17 cellular contexts compared by ENCODE assay signal in genomic region chr2:128606837-128607236, GRCh38.
DNase-seq lines count a peak whose midpoint lies in the region; ATAC-seq and TF ChIP-seq lines count a peak whose summit lies in the region.
"Had no signal": no experiment of that assay in that cellular context is flagged by ENCODE, and none has a peak within 500 bp of the region (broad histone marks: within the 10 kb centered on the region; RNA-seq: fewer than 3 reads in every experiment).

No MANE protein-coding gene starts in this region.

- no peaks in the 10 kb centered on the region for H3K4me1 ChIP-seq in RWPE2 (ENCODE audit: insufficient read depth, poor library complexity, severe bottlenecking)
- H3K4me1 ChIP-seq in spleen = peaks cover 0 to 18% (median 8%) of the 10 kb centered on the region in 6 donors
- H3K4me1 ChIP-seq in vagina = no peaks in the 10 kb centered on the region
- H3K4me1 ChIP-seq: HAP-1 had no signal

- no peak overlapping the region for H3K27ac ChIP-seq in RWPE2 (ENCODE audit: poor library complexity, severe bottlenecking)
- H3K27ac ChIP-seq in spleen = no peak overlapping the region
- H3K27ac ChIP-seq in vagina = no peak overlapping the region
- H3K27ac ChIP-seq: KMS-11 had no signal

- peak; percentile 43 for DNase-seq in Right ventricle myocardium inferior (ENCODE audit: missing footprints)
- no peak for DNase-seq in left ventricle myocardium superior
- peak; percentile 29 for DNase-seq in RWPE2 (ENCODE audit: low spot score)
- DNase-seq in mesenteric fat pad (ENCODE audit: low spot score) = peak; percentile 76
- DNase-seq in spleen = peak; percentile 69
- no peak for DNase-seq in vagina (ENCODE audit: extremely low spot score in 2 of 2)
- no peak for DNase-seq in CD1c-positive myeloid dendritic cell (ENCODE audit: extremely low spot score)
- DNase-seq: Calu3, DMS53, NCI-H1048, NCI-H2081 treated with DMSO at 0.1 percent for 48 hours, NCI-H510A, NCI-H82, PC-3 had no signal

- WGBS in spleen, 5 donors = 88 to 98% (median 95%) methylated on average over 6 of the region's 6 CpGs

- TF ChIP-seq CTCF in RWPE2 (IDR thresholded peaks at IDR 0.05; ENCODE audit: poor library complexity, severe bottlenecking) (no peak), spleen (IDR thresholded peaks at IDR 0.05 in 8 of 11, conservative IDR thresholded peaks at IDR 0.05 in 3 of 11) (no peak), vagina (IDR thresholded peaks at IDR 0.05) (no peak)

- H3K4me3 ChIP-seq in RWPE2 (ENCODE audit: severe bottlenecking) (no peak overlapping the region), spleen (no peak overlapping the region), vagina (no peak overlapping the region)
- H3K4me3 ChIP-seq: HAP-1 had no signal

- intact Hi-C loops in Right ventricle myocardium inferior (cut with DNase I) = no loop called here
- intact Hi-C loops in left ventricle myocardium superior (cut with micrococcal nuclease) = no loop called here
- intact Hi-C loops in spleen (cut with DNase I; ENCODE audit: low total_unique reads) = no loop called here
- intact Hi-C loops in vagina (cut with DNase I) = no loop called here

- TF ChIP-seq POLR2A in spleen (IDR thresholded peaks at IDR 0.05) (no peak), vagina (IDR thresholded peaks at IDR 0.05) (no peak)

- H3K36me3 ChIP-seq in RWPE2 (ENCODE audit: low read depth) (no peaks in the 10 kb centered on the region), spleen (no peaks in the 10 kb centered on the region), vagina (no peaks in the 10 kb centered on the region)
- H3K36me3 ChIP-seq: HAP-1 had no signal

- no peaks in the 10 kb centered on the region for H3K27me3 ChIP-seq in RWPE2 (ENCODE audit: insufficient read depth, poor library complexity, severe bottlenecking)
- peaks cover 0 to 4% (median 0%) of the 10 kb centered on the region in 7 donors for H3K27me3 ChIP-seq in spleen (replicated peaks in 1 of 7)
- H3K27me3 ChIP-seq in vagina = no peaks in the 10 kb centered on the region

- no peaks in the 10 kb centered on the region for H3K9me3 ChIP-seq in RWPE2 (ENCODE audit: severe bottlenecking)
- H3K9me3 ChIP-seq in spleen = no peaks in the 10 kb centered on the region
- no peaks in the 10 kb centered on the region for H3K9me3 ChIP-seq in vagina
- H3K9me3 ChIP-seq: HAP-1 had no signal

- no peak for ATAC-seq in Right ventricle myocardium inferior
- ATAC-seq in left ventricle myocardium superior = no peak
- no peak for ATAC-seq in RWPE2 (ENCODE audit: low read depth)
- ATAC-seq in GM18520 (IDR thresholded peaks at IDR 0.05; ENCODE audit: unreplicated experiment) = no peak
- ATAC-seq: PC-3 had no signal

Comparison
In these comparisons a context has a peak if more than half of its experiments do, and no peak if none do; other contexts are left out.
1. DNase-seq: peak in Right ventricle myocardium inferior (single experiment), RWPE2 (single experiment), mesenteric fat pad (single experiment) and spleen (single experiment); none in left ventricle myocardium superior (single experiment), vagina (0 of 2) and CD1c-positive myeloid dendritic cell (single experiment).